Comparison of ENCODE assay signal across 1 cellular context in the genomic region with DNA sequence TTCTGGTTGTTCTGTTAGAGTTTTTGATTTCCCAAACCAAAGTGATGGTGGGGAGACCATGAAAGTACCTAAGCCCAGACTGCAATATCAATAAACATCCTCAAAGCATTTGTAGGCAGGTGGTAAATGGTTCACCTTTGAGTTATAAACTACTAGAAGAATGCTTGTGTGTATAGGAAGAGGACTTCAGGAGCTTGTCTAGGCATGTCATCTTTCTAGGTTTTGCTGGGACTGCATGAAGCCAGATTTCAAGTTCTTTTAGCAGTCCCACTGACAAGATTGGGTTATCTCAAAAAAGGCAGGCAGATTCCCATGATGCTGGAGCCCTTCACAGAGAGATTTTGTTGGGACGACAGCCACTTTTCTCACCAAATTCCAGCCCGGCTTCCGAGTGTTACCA.
TF ChIP-seq lines count a peak whose summit lies in the region.

No MANE protein-coding gene starts in this region.

TF ChIP-seq in GM23338, 12 proteins besides CTCF, POLR2A, EP300 and RAD21:
- TF ChIP-seq ZNF462 (CRISPR knock-in tag; IDR thresholded peaks at IDR 0.05) (no peak), STAT1 (IDR thresholded peaks at IDR 0.05; ENCODE audit: unreplicated experiment) (no peak), ZNF331 (CRISPR knock-in tag; IDR thresholded peaks at IDR 0.05; ENCODE audit: low read depth) (no peak), EZH2phosphoT487 (IDR thresholded peaks at IDR 0.05; ENCODE audit: unreplicated experiment) (no peak)
